ENCODE assay signal across 19 cellular contexts in genomic region chr3:123281406-123281805, GRCh38.
DNase-seq lines count a peak whose midpoint lies in the region; ATAC-seq, FAIRE-seq and TF ChIP-seq lines count a peak whose summit lies in the region.
"Had no signal": no experiment of that assay in that cellular context is flagged by ENCODE, and none has a peak within 500 bp of the region (broad histone marks: within the 10 kb centered on the region; RNA-seq: fewer than 3 reads in every experiment).

No MANE protein-coding gene starts in this region.

- CTCF ChIA-PET in A549 (lab: Yijun Ruan, JAX), result interaction anchor here (0.7 to 1.3 kb wide), 3 partner anchors 9 to 208 kb away, joined by 3 read pairs; no protein-coding TSS in a partner anchor
- CTCF ChIA-PET in HEK293T (lab: Yijun Ruan, JAX), result no interaction called here

- no peaks in the 10 kb centered on the region for H4K20me1 ChIP-seq in hepatocyte (ENCODE audit: insufficient read depth, poor library complexity, severe bottlenecking)

- POLR2A ChIA-PET in A549 (lab: Yijun Ruan, JAX) (no interaction called here), HEK293T (lab: Yijun Ruan, JAX) (no interaction called here)

- H3K27ac ChIP-seq in A549 (no peak overlapping the region), hepatocyte (no peak overlapping the region)
- H3K27ac ChIP-seq: C4-2B, KMS-11 had no signal

- H3K4me2 ChIP-seq in A549 (no peak overlapping the region), hepatocyte (no peak overlapping the region)
- H3K4me2 ChIP-seq: GM23338, KMS-11 had no signal

- H3K4me1 ChIP-seq in A549 (no peaks in the 10 kb centered on the region), hepatocyte (ENCODE audit: insufficient read depth) (no peaks in the 10 kb centered on the region)

- no peaks in the 10 kb centered on the region for H3K79me2 ChIP-seq in hepatocyte

- H3K9me2 ChIP-seq in hepatocyte (replicated peaks; ENCODE audit: insufficient read depth), result no peaks in the 10 kb centered on the region

- H3K36me3 ChIP-seq in hepatocyte (replicated peaks; ENCODE audit: insufficient read depth, low read depth), result no peaks in the 10 kb centered on the region

- H3K27me3 ChIP-seq in hepatocyte, result no peaks in the 10 kb centered on the region

- TF ChIP-seq EP300 in A549 (IDR thresholded peaks at IDR 0.05), result no peak

- H2AFZ ChIP-seq in hepatocyte, result no peak overlapping the region
- H2AFZ ChIP-seq: GM23338 had no signal

- TF ChIP-seq RAD21 in A549 (conservative IDR thresholded peaks at IDR 0.05 in 1 of 2, IDR thresholded peaks at IDR 0.05 in 1 of 2), result no peak

- ATAC-seq in A549, result no peak
- ATAC-seq in GM21825 (IDR thresholded peaks at IDR 0.05; ENCODE audit: unreplicated experiment), result no peak
- ATAC-seq: GM23338, HCT116 had no signal

- DNase-seq in A549 (ENCODE audit: low read depth in 1 of 2, low spot score in 1 of 2) (no peak), GM03348 (ENCODE audit: low spot score) (peak; percentile 3), HEK293T (ENCODE audit: extremely low spot score) (peak; percentile 0), mesenteric fat pad (ENCODE audit: low spot score) (peak; percentile 83), hepatocyte (ENCODE audit: low spot score) (no peak), NCI-H82 (lab: John Stamatoyannopoulos, UW) (no peak)
- DNase-seq: ACHN; AML-193; CD4-positive, alpha-beta T cell; DMS153; DMS79; GDM1 had no signal

- H3K4me3 ChIP-seq in A549 (no peak overlapping the region), hepatocyte (no peak overlapping the region)
- H3K4me3 ChIP-seq: GM23338 had no signal

- FAIRE-seq in A549 (lab: Jason Lieb, UNC), result no peak
- FAIRE-seq: GM19239, H54 had no signal

- TF ChIP-seq POLR2A in A549 (IDR thresholded peaks at IDR 0.05; ENCODE audit: low read length), result no peak

- no peaks in the 10 kb centered on the region; the same call in 2 of the 3 replicates for H3K9me3 ChIP-seq in A549
- H3K9me3 ChIP-seq in hepatocyte (ENCODE audit: low read depth), result no peaks in the 10 kb centered on the region

- WGBS in A549 (ENCODE audit: missing lambda C conversion rate), result 91% methylated on average over 3 of the region's 3 CpGs
- WGBS in hepatocyte (ENCODE audit: low lambda C conversion rate, missing lambda C conversion rate), result 83% methylated on average over 3 of the region's 3 CpGs

- TF ChIP-seq CTCF in A549 (IDR thresholded peaks at IDR 0.05) (no peak), hepatocyte (IDR thresholded peaks at IDR 0.05; ENCODE audit: poor library complexity) (no peak)

TF ChIP-seq in A549, 52 proteins besides CTCF, POLR2A, EP300 and RAD21:
- TF ChIP-seq REST (IDR thresholded peaks at IDR 0.05) (no peak), ZFP36 (IDR thresholded peaks at IDR 0.05; ENCODE audit: borderline replicate concordance, partially characterized antibody) (peak; percentile 11)

TF ChIP-seq in HEK293T, 16 proteins besides CTCF, POLR2A, EP300 and RAD21:
- no peak for TF ChIP-seq NFRKB (IDR thresholded peaks at IDR 0.05)

Comparison
In these comparisons a context has a peak if more than half of its experiments do, and no peak if none do; other contexts are left out.
1. DNase-seq: peak in GM03348 (single experiment), HEK293T (single experiment) and mesenteric fat pad (single experiment); none in A549 (0 of 2), hepatocyte (single experiment) and NCI-H82 (single experiment).